18 cellular contexts compared by ENCODE assay signal in genomic region chr15:66849393-66849745, GRCh38.
DNase-seq lines count a peak whose midpoint lies in the region; ATAC-seq and TF ChIP-seq lines count a peak whose summit lies in the region.
"Had no signal": no experiment of that assay in that cellular context is flagged by ENCODE, and none has a peak within 500 bp of the region (broad histone marks: within the 10 kb centered on the region; RNA-seq: fewer than 3 reads in every experiment).

No MANE protein-coding gene starts in this region.

- DNase-seq in H9 (peak; percentile 6), adipocyte (ENCODE audit: low read depth) (no peak), mesendoderm (no peak)
- DNase-seq in activated naive CD4-positive, alpha-beta T cell treated with Interleukin-2 at 50 U/mL for 16 hours, result no peak
- DNase-seq: activated CD4-positive, alpha-beta T cell treated with anti-CD3 and anti-CD28 coated beads, Interleukin-2, amount 10 ng/mL, durations not matched to agents 24 days and 14 days; cortex of kidney; GM23248; immature natural killer cell; NCI-H510A; stimulated activated CD4-positive, alpha-beta T cell treated with anti-CD3 and anti-CD28 coated beads, Interleukin-4, amount 100 ng/mL, for 4 hours; T-helper 17 cell had no signal

- H2BK15ac ChIP-seq in H9 (ENCODE audit: low read depth, low read length) (no peak overlapping the region), mesendoderm (replicated peaks; ENCODE audit: low read depth) (no peak overlapping the region)

- no peak overlapping the region for H3K4ac ChIP-seq in H9 (ENCODE audit: low read depth, low read length)
- peak overlapping the region; percentile 63 for H3K4ac ChIP-seq in mesendoderm (ENCODE audit: low read depth, low read length)

- H3K18ac ChIP-seq in H9 (ENCODE audit: insufficient read length, low read depth, low read length) (no peak overlapping the region), mesendoderm (ENCODE audit: low read length) (peak overlapping the region; percentile 45)

- H3K56ac ChIP-seq in H9 (ENCODE audit: insufficient read length, low read depth, low read length), result no peak overlapping the region
- peak overlapping the region; percentile 45 for H3K56ac ChIP-seq in mesendoderm (ENCODE audit: low read length)

- no peaks in the 10 kb centered on the region for H3K79me1 ChIP-seq in H9 (ENCODE audit: insufficient read depth, low read depth, low read length, poor library complexity, severe bottlenecking)
- no peaks in the 10 kb centered on the region for H3K79me1 ChIP-seq in mesendoderm (ENCODE audit: low read length)

- no peaks in the 10 kb centered on the region for H3K23me2 ChIP-seq in H9 (ENCODE audit: insufficient read length, low read depth, low read length, poor library complexity, severe bottlenecking)

- H3K36me3 ChIP-seq in adipocyte (ENCODE audit: control insufficient read depth, insufficient read depth, low read length, severe bottlenecking) (no peaks in the 10 kb centered on the region), mesendoderm (ENCODE audit: control insufficient read depth, insufficient read depth, low read length) (no peaks in the 10 kb centered on the region), subcutaneous abdominal adipose tissue (ENCODE audit: control insufficient read depth in 5 of 5, insufficient read depth in 5 of 5, low read length in 5 of 5) (peaks cover 0 to 6% (median 4%) of the 10 kb centered on the region in 5 donors)
- H3K36me3 ChIP-seq: breast epithelium had no signal

- no peak overlapping the region for H4K8ac ChIP-seq in H9 (replicated peaks; ENCODE audit: insufficient read length, low read depth, low read length)
- no peak overlapping the region for H4K8ac ChIP-seq in mesendoderm (ENCODE audit: low read depth, low read length)

- no CpG with 5 or more reads among the region's 3 CpGs for WGBS in H9 (ENCODE audit: extremely low coverage, insufficient read length, low lambda C conversion rate)
- WGBS in mesendoderm (ENCODE audit: extremely low coverage, insufficient coverage, low lambda C conversion rate), result no CpG with 5 or more reads among the region's 3 CpGs

- H3K9me3 ChIP-seq in H9 (ENCODE audit: control insufficient read depth, low read depth, low read length) (no peaks in the 10 kb centered on the region), adipocyte (ENCODE audit: control insufficient read depth, low read length) (no peaks in the 10 kb centered on the region), subcutaneous abdominal adipose tissue (ENCODE audit: control insufficient read depth in 5 of 5, low read length in 5 of 5) (no peaks in the 10 kb centered on the region)
- H3K9me3 ChIP-seq: breast epithelium had no signal

- no peak overlapping the region for H2AFZ ChIP-seq in H9 (ENCODE audit: low read length)
- H2AFZ ChIP-seq: GM23248 had no signal

- H3K4me1 ChIP-seq in H9 (ENCODE audit: insufficient read depth, low read length), result no peaks in the 10 kb centered on the region
- H3K4me1 ChIP-seq in adipocyte (ENCODE audit: control insufficient read depth, insufficient read depth, low read length), result peaks cover 32% of the 10 kb centered on the region
- peaks cover 8% of the 10 kb centered on the region for H3K4me1 ChIP-seq in mesendoderm (ENCODE audit: control insufficient read depth, low read depth, low read length)
- peaks cover 5 to 32% (median 25%) of the 10 kb centered on the region in 5 donors for H3K4me1 ChIP-seq in subcutaneous abdominal adipose tissue (ENCODE audit: control insufficient read depth in 5 of 5, insufficient read depth in 5 of 5, low read length in 5 of 5)
- H3K4me1 ChIP-seq: breast epithelium had no signal

- H2BK20ac ChIP-seq in H9 (ENCODE audit: low read depth, low read length, poor library complexity, severe bottlenecking), result no peak overlapping the region

- ATAC-seq in HG02642 (IDR thresholded peaks at IDR 0.05; ENCODE audit: poor library complexity, unreplicated experiment) (no peak), HG02884 (IDR thresholded peaks at IDR 0.05; ENCODE audit: unreplicated experiment) (no peak)
- ATAC-seq: T-helper 17 cell had no signal

- H3K27me3 ChIP-seq in H9 (ENCODE audit: insufficient read depth, low read length) (no peaks in the 10 kb centered on the region), adipocyte (replicated peaks; ENCODE audit: control insufficient read depth, insufficient read depth, low read length) (no peaks in the 10 kb centered on the region), mesendoderm (ENCODE audit: insufficient read depth, low read length, poor library complexity) (no peaks in the 10 kb centered on the region), subcutaneous abdominal adipose tissue (ENCODE audit: control insufficient read depth in 5 of 5, insufficient read depth in 4 of 5, low read length in 5 of 5) (no peaks in the 10 kb centered on the region)
- H3K27me3 ChIP-seq: breast epithelium had no signal

- no peak overlapping the region for H3K4me2 ChIP-seq in H9 (ENCODE audit: insufficient read depth, insufficient read length, low read length)
- no peak overlapping the region for H3K4me2 ChIP-seq in mesendoderm (ENCODE audit: low read length)

- H3K27ac Mint-ChIP-seq in H9, result peak overlapping the region in 1 of 3 experiments; percentile 48; a peak in 1 of 7 replicates
- H3K27ac Mint-ChIP-seq: activated CD4-positive, alpha-beta T cell treated with anti-CD3 and anti-CD28 coated beads, Interleukin-2, amount 10 ng/mL, durations not matched to agents 24 days and 14 days; IgD-negative memory B cell; immature natural killer cell; stimulated activated naive CD8-positive, alpha-beta T cell treated with anti-CD3 and anti-CD28 coated beads, Interleukin-15, Interleukin-2, amounts not matched to agents 100 ng/mL and 50 ng/mL, for 24 hours; T-helper 17 cell had no signal

- no peaks in the 10 kb centered on the region for H3K79me2 ChIP-seq in H9 (ENCODE audit: insufficient read depth, low read length)
- no peaks in the 10 kb centered on the region for H3K79me2 ChIP-seq in mesendoderm (ENCODE audit: control insufficient read depth, insufficient read depth, low read length)

- H3K36me3 Mint-ChIP-seq in H9 (ENCODE audit: insufficient read depth in 1 of 3, low read depth in 3 of 3), result no peaks in the 10 kb centered on the region; a peak in 1 of 7 replicates
- H3K36me3 Mint-ChIP-seq: immature natural killer cell had no signal

- H3K4me1 Mint-ChIP-seq in H9, result peaks cover 12 to 21% of the 10 kb centered on the region in 2 experiments

- no peak overlapping the region for H3K4me3 ChIP-seq in adipocyte (ENCODE audit: low read length)
- H3K4me3 ChIP-seq in mesendoderm (ENCODE audit: low read length), result no peak overlapping the region
- H3K4me3 ChIP-seq in subcutaneous abdominal adipose tissue (ENCODE audit: low read depth in 1 of 5, low read length in 5 of 5), result no peak overlapping the region
- H3K4me3 ChIP-seq: breast epithelium, GM23248, SK-N-MC had no signal

- H3K27ac ChIP-seq in H9 (ENCODE audit: insufficient read length, low read depth, low read length), result no peak overlapping the region
- H3K27ac ChIP-seq in mesendoderm (ENCODE audit: low read depth, low read length), result peak overlapping the region; percentile 32
- H3K27ac ChIP-seq in subcutaneous abdominal adipose tissue (ENCODE audit: low read depth, low read length), result peak overlapping the region; percentile 54
- H3K27ac ChIP-seq: breast epithelium, SK-N-MC had no signal

- H2BK120ac ChIP-seq in H9 (ENCODE audit: low read depth, low read length, poor library complexity, severe bottlenecking) (no peak overlapping the region), mesendoderm (ENCODE audit: low read depth, low read length) (no peak overlapping the region)

- no peak overlapping the region for H3K23ac ChIP-seq in H9 (ENCODE audit: insufficient read length, low read depth, low read length)
- no peak overlapping the region for H3K23ac ChIP-seq in mesendoderm (ENCODE audit: low read length)

- H4K5ac ChIP-seq in H9 (ENCODE audit: insufficient read length, low read depth, low read length), result no peak overlapping the region
- H4K5ac ChIP-seq in mesendoderm (ENCODE audit: low read length), result no peak overlapping the region

- no peaks in the 10 kb centered on the region; a peak in 1 of 5 replicates for H3K9me3 Mint-ChIP-seq in H9
- H3K9me3 Mint-ChIP-seq: activated CD4-positive, alpha-beta T cell treated with anti-CD3 and anti-CD28 coated beads, Interleukin-2, amount 10 ng/mL, durations not matched to agents 24 days and 14 days; IgD-negative memory B cell; immature natural killer cell; stimulated activated naive CD8-positive, alpha-beta T cell treated with anti-CD3 and anti-CD28 coated beads, Interleukin-15, Interleukin-2, amounts not matched to agents 100 ng/mL and 50 ng/mL, for 24 hours had no signal

- H2BK5ac ChIP-seq in H9 (ENCODE audit: insufficient read length, low read length) (no peak overlapping the region), mesendoderm (ENCODE audit: low read length) (peak overlapping the region; percentile 4)

- no peak overlapping the region for H3K9ac ChIP-seq in H9 (ENCODE audit: extremely low read depth, insufficient read length, low read length)
- H3K9ac ChIP-seq in adipocyte (ENCODE audit: low read length), result peak overlapping the region; percentile 79
- no peak overlapping the region for H3K9ac ChIP-seq in mesendoderm (ENCODE audit: low read length)
- H3K9ac ChIP-seq in subcutaneous abdominal adipose tissue (ENCODE audit: low read length in 5 of 5), result no peak overlapping the region
- H3K9ac ChIP-seq: GM23248 had no signal

- H3K27me3 Mint-ChIP-seq in H9 (ENCODE audit: low read depth), result peaks cover 39% of the 10 kb centered on the region

- H3K14ac ChIP-seq in H9 (ENCODE audit: insufficient read depth, low read length), result no peak overlapping the region

- H4K91ac ChIP-seq in H9 (ENCODE audit: insufficient read length, low read depth, low read length), result no peak overlapping the region

- H4K20me1 ChIP-seq in H9 (ENCODE audit: control insufficient read depth, insufficient read depth, insufficient read length), result no peaks in the 10 kb centered on the region

- no peak overlapping the region for H3T11ph ChIP-seq in H9 (ENCODE audit: low read length)

- H2AK5ac ChIP-seq in H9 (ENCODE audit: insufficient read length, low read length), result no peak overlapping the region
- no peak overlapping the region for H2AK5ac ChIP-seq in mesendoderm (ENCODE audit: low read length)

- no peak overlapping the region for H2BK12ac ChIP-seq in H9 (ENCODE audit: insufficient read length, low read depth, low read length)

- H3K4me3 Mint-ChIP-seq in H9, result no peak overlapping the region
- H3K4me3 Mint-ChIP-seq: activated CD4-positive, alpha-beta T cell treated with anti-CD3 and anti-CD28 coated beads, Interleukin-2, amount 10 ng/mL, durations not matched to agents 24 days and 14 days; IgD-negative memory B cell; immature natural killer cell; stimulated activated naive CD8-positive, alpha-beta T cell treated with anti-CD3 and anti-CD28 coated beads, Interleukin-15, Interleukin-2, amounts not matched to agents 100 ng/mL and 50 ng/mL, for 24 hours; T-helper 17 cell had no signal

- no peak for TF ChIP-seq CTCF in H9 (conservative IDR thresholded peaks at IDR 0.05)
